8 cellular contexts compared by ENCODE assay signal in the genomic region with DNA sequence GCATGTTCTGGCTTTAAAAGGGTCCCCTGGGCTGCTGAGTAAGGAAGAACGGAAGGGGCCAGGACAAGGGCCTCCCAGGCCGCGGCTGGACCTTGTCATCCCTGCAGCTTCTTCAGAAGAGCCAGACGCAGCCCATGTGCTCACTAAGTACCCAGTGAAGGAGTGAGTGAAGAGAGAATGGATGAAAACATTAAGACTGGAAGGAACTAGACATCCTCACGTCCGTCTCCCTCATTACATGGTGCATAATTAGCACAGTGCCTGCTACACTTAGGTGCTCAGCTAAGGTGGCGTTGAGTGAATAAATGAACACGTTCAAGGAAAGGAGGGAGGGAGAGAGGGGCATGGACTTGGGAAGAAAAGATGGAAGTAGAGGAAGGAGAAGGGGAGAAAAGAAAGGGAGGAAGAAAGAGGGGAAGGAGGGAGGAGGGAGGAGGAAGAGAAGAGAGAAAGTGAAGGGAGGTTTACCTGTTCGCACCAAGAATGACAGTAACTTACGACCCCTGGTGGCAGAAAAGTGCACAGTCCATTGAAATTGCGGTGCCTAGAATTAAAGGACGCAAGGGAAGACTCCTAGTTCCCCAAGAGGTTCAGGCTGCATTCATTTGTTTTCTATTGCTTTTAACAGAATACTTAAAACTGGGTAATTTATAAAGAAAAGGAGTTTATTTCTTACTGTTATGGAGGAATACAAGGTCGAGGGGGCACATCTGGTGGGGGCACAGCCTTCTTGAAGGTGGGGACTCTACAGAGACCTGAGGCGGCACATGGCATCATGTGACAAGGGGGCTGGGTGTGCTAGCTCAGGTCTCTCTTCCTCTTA. TPM values are rescaled to one million over a fixed set of nuclear protein-coding genes. Genes with fewer than 3 reads are reported as not detected.
A peak's percentile ranks its signal among the peaks of the same experiment; 100 is the strongest.
DNase-seq lines count a peak whose midpoint lies in the region; ATAC-seq and TF ChIP-seq lines count a peak whose summit lies in the region.

No MANE protein-coding gene starts in this region.

- H3K27ac ChIP-seq in Karpas-422 (ENCODE audit: low read length), result no peak overlapping the region

- peak; percentile 89 for TF ChIP-seq CTCF in progenitor cell of endocrine pancreas (IDR thresholded peaks at IDR 0.05; ENCODE audit: unreplicated experiment)

- peak; percentile 66 for DNase-seq in D341Med (ENCODE audit: low spot score)
- DNase-seq in Karpas-422, result peak; percentile 90
- peak; percentile 75 for DNase-seq in RPMI8226
- DNase-seq in activated T-helper 2 cell treated with anti-CD3 and anti-CD28 coated beads, Interferon-gamma antibody, Interleukin-2, Interleukin-4, amounts not matched to agents 10 μg/mL and 5 μg/mL and 100 μg/mL, durations not matched to agents 14 hours and 24 hours and 36 hours (ENCODE audit: low spot score), result peak; percentile 44
- DNase-seq in germinal center (ENCODE audit: low spot score), result peak; percentile 75
- peak; percentile 49 for DNase-seq in progenitor cell of endocrine pancreas (ENCODE audit: low spot score, unreplicated experiment)

- no peak overlapping the region for H3K4me2 ChIP-seq in Karpas-422 (ENCODE audit: low read depth, low read length, poor library complexity, severe bottlenecking)

- no peaks in the 10 kb centered on the region for H3K9me3 ChIP-seq in Karpas-422 (ENCODE audit: low read length)

- H3K36me3 Mint-ChIP-seq in activated T-helper 2 cell treated with anti-CD3 and anti-CD28 coated beads, Interferon-gamma antibody, Interleukin-2, Interleukin-4, amounts not matched to agents 10 μg/mL and 5 μg/mL and 100 μg/mL, durations not matched to agents 14 hours and 24 hours and 36 hours (ENCODE audit: low read depth), result peaks cover 24% of the 10 kb centered on the region
- H3K36me3 Mint-ChIP-seq in progenitor cell of endocrine pancreas (ENCODE audit: insufficient read depth), result peaks cover 10% of the 10 kb centered on the region

- H4K20me1 ChIP-seq in Karpas-422 (ENCODE audit: insufficient read depth, low read depth, low read length), result peaks cover 39% of the 10 kb centered on the region; the same call in 1 of the 2 replicates

- peaks cover 26% of the 10 kb centered on the region for H3K4me1 Mint-ChIP-seq in activated T-helper 2 cell treated with anti-CD3 and anti-CD28 coated beads, Interferon-gamma antibody, Interleukin-2, Interleukin-4, amounts not matched to agents 10 μg/mL and 5 μg/mL and 100 μg/mL, durations not matched to agents 14 hours and 24 hours and 36 hours (ENCODE audit: low read depth)
- peaks cover 18% of the 10 kb centered on the region for H3K4me1 Mint-ChIP-seq in progenitor cell of endocrine pancreas (ENCODE audit: low read depth)

- intact Hi-C loops in activated T-helper 2 cell treated with anti-CD3 and anti-CD28 coated beads, Interferon-gamma antibody, Interleukin-2, Interleukin-4, amounts not matched to agents 10 μg/mL and 5 μg/mL and 100 μg/mL, durations not matched to agents 14 hours and 24 hours and 36 hours (cut with micrococcal nuclease), result loop anchor here (1.0 kb wide), 2 partner anchors 137 to 160 kb away; no protein-coding TSS in a partner anchor

- peaks cover 15% of the 10 kb centered on the region for H3K79me2 ChIP-seq in Karpas-422 (ENCODE audit: low read length)

- H3K27ac Mint-ChIP-seq in activated T-helper 2 cell treated with anti-CD3 and anti-CD28 coated beads, Interferon-gamma antibody, Interleukin-2, Interleukin-4, amounts not matched to agents 10 μg/mL and 5 μg/mL and 100 μg/mL, durations not matched to agents 14 hours and 24 hours and 36 hours, result no peak overlapping the region
- H3K27ac Mint-ChIP-seq in progenitor cell of endocrine pancreas, result peak overlapping the region; percentile 29

- no peak overlapping the region for H3K9ac ChIP-seq in Karpas-422 (ENCODE audit: low read length)

- H3K36me3 ChIP-seq in Karpas-422 (ENCODE audit: insufficient read depth, low read length), result peaks cover 17% of the 10 kb centered on the region; the same call in 1 of the 2 replicates

- H3K27me3 Mint-ChIP-seq in activated T-helper 2 cell treated with anti-CD3 and anti-CD28 coated beads, Interferon-gamma antibody, Interleukin-2, Interleukin-4, amounts not matched to agents 10 μg/mL and 5 μg/mL and 100 μg/mL, durations not matched to agents 14 hours and 24 hours and 36 hours (ENCODE audit: low read depth), result no peaks in the 10 kb centered on the region
- H3K27me3 Mint-ChIP-seq in progenitor cell of endocrine pancreas, result no peaks in the 10 kb centered on the region

- ATAC-seq in GM18519 (IDR thresholded peaks at IDR 0.05; ENCODE audit: low FRiP score, unreplicated experiment) (no peak), HG02610 (IDR thresholded peaks at IDR 0.05; ENCODE audit: unreplicated experiment) (no peak)

- H3K4me1 ChIP-seq in Karpas-422 (ENCODE audit: low read length), result peaks cover 8% of the 10 kb centered on the region; the same call in 1 of the 2 replicates

- no peak overlapping the region for H3K4me3 ChIP-seq in Karpas-422 (ENCODE audit: low read length)

- H3K4me3 Mint-ChIP-seq in activated T-helper 2 cell treated with anti-CD3 and anti-CD28 coated beads, Interferon-gamma antibody, Interleukin-2, Interleukin-4, amounts not matched to agents 10 μg/mL and 5 μg/mL and 100 μg/mL, durations not matched to agents 14 hours and 24 hours and 36 hours (ENCODE audit: low read depth), result no peak overlapping the region
- H3K4me3 Mint-ChIP-seq in progenitor cell of endocrine pancreas (ENCODE audit: low read depth), result no peak overlapping the region

- no peak overlapping the region for H2AFZ ChIP-seq in Karpas-422 (ENCODE audit: low read length)

- H3K9me2 ChIP-seq in Karpas-422 (replicated peaks; ENCODE audit: insufficient read depth, low read length), result no peaks in the 10 kb centered on the region

- H3K27me3 ChIP-seq in Karpas-422 (ENCODE audit: low read length), result no peaks in the 10 kb centered on the region

- H3K9me3 Mint-ChIP-seq in activated T-helper 2 cell treated with anti-CD3 and anti-CD28 coated beads, Interferon-gamma antibody, Interleukin-2, Interleukin-4, amounts not matched to agents 10 μg/mL and 5 μg/mL and 100 μg/mL, durations not matched to agents 14 hours and 24 hours and 36 hours, result no peaks in the 10 kb centered on the region
- H3K9me3 Mint-ChIP-seq in progenitor cell of endocrine pancreas (ENCODE audit: low read depth), result no peaks in the 10 kb centered on the region

RNA-seq across cellular contexts. Expression of a gene that starts 8.0 kb away (rescaled TPM):
- total RNA-seq in Karpas-422 (2014; rRNA removed; shearing (Covaris generic); ENCODE audit: low replicate concordance), result 22.9 and 24.9 TPM in 2 replicates
- 14.4 and 14.7 TPM in 2 replicates for total RNA-seq in activated T-helper 2 cell treated with anti-CD3 and anti-CD28 coated beads, Interferon-gamma antibody, Interleukin-2, Interleukin-4, amounts not matched to agents 10 μg/mL and 5 μg/mL and 100 μg/mL, durations not matched to agents 14 hours and 24 hours and 36 hours
- total RNA-seq in progenitor cell of endocrine pancreas, result 11.1 and 11.5 TPM in 2 replicates

RNA-seq across cellular contexts. Expression of a gene that starts 28.2 kb away (rescaled TPM):
- total RNA-seq in Karpas-422 (2014; rRNA removed; shearing (Covaris generic); ENCODE audit: low replicate concordance), result not detected in 2 replicates
- not detected in 2 replicates for total RNA-seq in activated T-helper 2 cell treated with anti-CD3 and anti-CD28 coated beads, Interferon-gamma antibody, Interleukin-2, Interleukin-4, amounts not matched to agents 10 μg/mL and 5 μg/mL and 100 μg/mL, durations not matched to agents 14 hours and 24 hours and 36 hours
- total RNA-seq in progenitor cell of endocrine pancreas, result 16.1 and 16.6 TPM in 2 replicates

RNA-seq across cellular contexts. Expression of a gene that starts 30.0 kb away (rescaled TPM):
- not detected in 2 replicates for total RNA-seq in Karpas-422 (2014; rRNA removed; shearing (Covaris generic); ENCODE audit: low replicate concordance)
- total RNA-seq in activated T-helper 2 cell treated with anti-CD3 and anti-CD28 coated beads, Interferon-gamma antibody, Interleukin-2, Interleukin-4, amounts not matched to agents 10 μg/mL and 5 μg/mL and 100 μg/mL, durations not matched to agents 14 hours and 24 hours and 36 hours, result not detected in 2 replicates
- 2.9 and 5.0 TPM in 2 replicates for total RNA-seq in progenitor cell of endocrine pancreas

Comparison
In these comparisons a context has a peak if more than half of its experiments do, and no peak if none do; other contexts are left out.
1. RNA of a gene that starts 28.2 kb away (total RNA-seq): 16.1 to 16.6 TPM in progenitor cell of endocrine pancreas; not detected in Karpas-422 and not detected in activated T-helper 2 cell treated with anti-CD3 and anti-CD28 coated beads, Interferon-gamma antibody, Interleukin-2, Interleukin-4, amounts not matched to agents 10 μg/mL and 5 μg/mL and 100 μg/mL, durations not matched to agents 14 hours and 24 hours and 36 hours; every median in the first group is over 10 times any median in the second.
2. Peak in every context shown above with its lines, with median percentiles within 50 percentile points of each other: DNase-seq.